ENCODE assay signal across 2 cellular contexts in genomic region chr1:64531057-64531456, GRCh38.
TF ChIP-seq lines count a peak whose summit lies in the region.

No MANE protein-coding gene starts in this region.

TF ChIP-seq in liver, 16 proteins besides CTCF, POLR2A, EP300 and RAD21 (continued from another document):
- TF ChIP-seq REST (IDR thresholded peaks at IDR 0.05) (peak; percentile 93), JUND (IDR thresholded peaks at IDR 0.05) (no peak)

TF ChIP-seq in SK-N-SH treated with all-trans-retinoic acid at 6 μM for 48 hours, 23 proteins besides CTCF, POLR2A, EP300 and RAD21 (continued from another document):
- no peak for TF ChIP-seq CSRNP3 (CRISPR knock-in tag; IDR thresholded peaks at IDR 0.05)
- no peak for TF ChIP-seq ISL1 (CRISPR knock-in tag; IDR thresholded peaks at IDR 0.05)
